In genomic region chr12:28156362-28156761, GRCh38 we compare ENCODE assay signal across 30 cellular contexts.
"Had no signal": no experiment of that assay in that cellular context is flagged by ENCODE, and none has a peak within 500 bp of the region (broad histone marks: within the 10 kb centered on the region; RNA-seq: fewer than 3 reads in every experiment).

No MANE protein-coding gene starts in this region.

- H3K4me1 ChIP-seq: esophagus muscularis mucosa, gastrocnemius medialis, heart left ventricle had no signal

- H3K4me3 ChIP-seq: coronary artery, dorsolateral prefrontal cortex, esophagus muscularis mucosa, gastrocnemius medialis, heart left ventricle had no signal

- H3K27me3 ChIP-seq: brain microvascular endothelial cell, dorsolateral prefrontal cortex, esophagus muscularis mucosa, foreskin keratinocyte, gastrocnemius medialis, heart left ventricle had no signal

- DNase-seq: activated CD4-positive, alpha-beta memory T cell treated with anti-CD3 and anti-CD28 coated beads for 36 hours; activated CD4-positive, alpha-beta T cell treated with anti-CD3 and anti-CD28 coated beads for 36 hours; activated CD4-positive, alpha-beta T cell treated with anti-CD3 and anti-CD28 coated beads, Interleukin-2, amount 10 ng/mL, durations not matched to agents 24 days and 14 days; activated CD4-positive, CD25-positive, alpha-beta regulatory T cell; activated CD4-positive, CD25-positive, alpha-beta regulatory T cell treated with anti-CD3 and anti-CD28 coated beads, Interleukin-2, amount 50 U/mL, for 72 hours; activated CD8-positive, alpha-beta memory T cell treated with anti-CD3 and anti-CD28 coated beads, Interleukin-2, amount 50 U/mL, for 48 hours; activated CD8-positive, alpha-beta T cell treated with anti-CD3 and anti-CD28 coated beads, Interleukin-2, amount 10 ng/mL, durations not matched to agents 7 days and 5 days; activated effector memory CD4-positive, alpha-beta T cell treated with Interleukin-2 at 50 U/mL for 16 hours; activated gamma-delta T cell treated with Interleukin-2 at 50 U/mL for 16 hours; activated naive CD4-positive, alpha-beta T cell treated with anti-CD3 and anti-CD28 coated beads, Interleukin-2, amount 50 U/mL, for 16 hours; activated naive CD4-positive, alpha-beta T cell treated with Interleukin-2 at 50 U/mL for 16 hours; activated T-cell treated with anti-CD3 and anti-CD28 coated beads for 4 hours; activated T-cell treated with anti-CD3 and anti-CD28 coated beads, Interleukin-2, amount 50 U/mL, for 24 hours; activated T-cell treated with anti-CD3 and anti-CD28 coated beads, Interleukin-2, amount 50 U/mL, for 72 hours; amniotic stem cell; anterior cingulate cortex; brain microvascular endothelial cell; dorsolateral prefrontal cortex; erythroblast; foreskin keratinocyte; gastrocnemius medialis; glutamatergic neuron; heart left ventricle; T-helper 1 cell; T-helper 2 cell had no signal

- H3K4me3 Mint-ChIP-seq: activated CD4-positive, alpha-beta memory T cell treated with anti-CD3 and anti-CD28 coated beads for 36 hours; activated CD4-positive, alpha-beta T cell treated with anti-CD3 and anti-CD28 coated beads for 36 hours; activated CD4-positive, alpha-beta T cell treated with anti-CD3 and anti-CD28 coated beads, Interleukin-2, amount 10 ng/mL, durations not matched to agents 24 days and 14 days; activated CD8-positive, alpha-beta T cell treated with anti-CD3 and anti-CD28 coated beads, Interleukin-2, amount 10 ng/mL, durations not matched to agents 7 days and 5 days; activated naive CD8-positive, alpha-beta T cell; activated T-cell treated with anti-CD3 and anti-CD28 coated beads, Interleukin-2, amount 50 U/mL, for 24 hours; activated T-cell treated with anti-CD3 and anti-CD28 coated beads, Interleukin-2, amount 50 U/mL, for 72 hours; central memory CD8-positive, alpha-beta T cell; dendritic cell treated with granulocyte-macrophage colony-stimulating factor and Interleukin-4, amounts not matched to agents 40 ng/mL and 50 ng/mL, for 4 days had no signal

- H3K27me3 Mint-ChIP-seq: activated CD4-positive, alpha-beta T cell treated with anti-CD3 and anti-CD28 coated beads for 36 hours; activated CD4-positive, alpha-beta T cell treated with anti-CD3 and anti-CD28 coated beads, Interleukin-2, amount 10 ng/mL, durations not matched to agents 24 days and 14 days; activated naive CD8-positive, alpha-beta T cell; activated T-cell treated with anti-CD3 and anti-CD28 coated beads, Interleukin-2, amount 50 U/mL, for 24 hours; dendritic cell treated with granulocyte-macrophage colony-stimulating factor and Interleukin-4, amounts not matched to agents 40 ng/mL and 50 ng/mL, for 4 days had no signal

- H3K36me3 ChIP-seq: brain microvascular endothelial cell, esophagus muscularis mucosa, gastrocnemius medialis, heart left ventricle had no signal

- ATAC-seq: activated CD4-positive, alpha-beta T cell treated with anti-CD3 and anti-CD28 coated beads for 36 hours; activated CD8-positive, alpha-beta T cell treated with anti-CD3 and anti-CD28 coated beads, Interleukin-2, amount 10 ng/mL, durations not matched to agents 7 days and 5 days; activated T-cell treated with anti-CD3 and anti-CD28 coated beads, Interleukin-2, amount 50 U/mL, for 72 hours; foreskin keratinocyte; gastrocnemius medialis; heart left ventricle had no signal

- H3K27ac ChIP-seq: brain microvascular endothelial cell, coronary artery, dorsolateral prefrontal cortex, esophagus muscularis mucosa, foreskin keratinocyte, gastrocnemius medialis, heart left ventricle had no signal

- H3K9me3 Mint-ChIP-seq: activated CD4-positive, alpha-beta T cell treated with anti-CD3 and anti-CD28 coated beads, Interleukin-2, amount 10 ng/mL, durations not matched to agents 24 days and 14 days; dendritic cell treated with granulocyte-macrophage colony-stimulating factor and Interleukin-4, amounts not matched to agents 40 ng/mL and 50 ng/mL, for 4 days had no signal

- H3K9me3 ChIP-seq: esophagus muscularis mucosa, gastrocnemius medialis had no signal

- H3K27ac Mint-ChIP-seq: activated CD4-positive, alpha-beta memory T cell treated with anti-CD3 and anti-CD28 coated beads for 36 hours; activated CD4-positive, alpha-beta T cell treated with anti-CD3 and anti-CD28 coated beads for 36 hours; activated CD4-positive, alpha-beta T cell treated with anti-CD3 and anti-CD28 coated beads, Interleukin-2, amount 10 ng/mL, durations not matched to agents 24 days and 14 days; activated CD8-positive, alpha-beta T cell treated with anti-CD3 and anti-CD28 coated beads, Interleukin-2, amount 10 ng/mL, durations not matched to agents 7 days and 5 days; activated naive CD8-positive, alpha-beta T cell; activated T-cell treated with anti-CD3 and anti-CD28 coated beads, Interleukin-2, amount 50 U/mL, for 24 hours; activated T-cell treated with anti-CD3 and anti-CD28 coated beads, Interleukin-2, amount 50 U/mL, for 72 hours; dendritic cell treated with granulocyte-macrophage colony-stimulating factor and Interleukin-4, amounts not matched to agents 40 ng/mL and 50 ng/mL, for 4 days had no signal

- H3K4me1 Mint-ChIP-seq: activated CD4-positive, alpha-beta T cell treated with anti-CD3 and anti-CD28 coated beads for 36 hours; activated CD4-positive, alpha-beta T cell treated with anti-CD3 and anti-CD28 coated beads, Interleukin-2, amount 10 ng/mL, durations not matched to agents 24 days and 14 days; central memory CD8-positive, alpha-beta T cell had no signal
